16 cellular contexts compared by ENCODE assay signal in genomic region chr12:92764820-92765219, GRCh38.
"Had no signal": no experiment of that assay in that cellular context is flagged by ENCODE, and none has a peak within 500 bp of the region (broad histone marks: within the 10 kb centered on the region; RNA-seq: fewer than 3 reads in every experiment).

No MANE protein-coding gene starts in this region.

- H3K36me3 Mint-ChIP-seq: activated naive CD4-positive, alpha-beta T cell treated with anti-CD3 and anti-CD28 coated beads, Interleukin-2, amount 50 U/mL, for 72 hours; mesothelial cell of epicardium; T-cell had no signal

- H3K9me3 Mint-ChIP-seq: activated CD4-positive, alpha-beta T cell treated with anti-CD3 and anti-CD28 coated beads, Interleukin-2, amount 10 ng/mL, durations not matched to agents 24 days and 14 days; activated naive CD4-positive, alpha-beta T cell treated with anti-CD3 and anti-CD28 coated beads, Interleukin-2, amount 50 U/mL, for 72 hours; mesothelial cell of epicardium; stimulated activated memory B cell treated with anti-CD40 and anti-IgM and Interleukin-4, amounts not matched to agents 10 μg/mL and 1 μg/mL and 100 μg/mL, for 72 hours; T-cell had no signal

- H3K36me3 ChIP-seq: breast epithelium, esophagus squamous epithelium, neutrophil, transverse colon had no signal

- FAIRE-seq: endometrium, kidney had no signal

- H3K9me3 ChIP-seq: breast epithelium, esophagus squamous epithelium, neutrophil, transverse colon had no signal

- H3K27ac Mint-ChIP-seq: activated CD4-positive, alpha-beta T cell treated with anti-CD3 and anti-CD28 coated beads, Interleukin-2, amount 10 ng/mL, durations not matched to agents 24 days and 14 days; activated naive CD4-positive, alpha-beta T cell treated with anti-CD3 and anti-CD28 coated beads, Interleukin-2, amount 50 U/mL, for 72 hours; mesothelial cell of epicardium; stimulated activated memory B cell treated with anti-CD40 and anti-IgM and Interleukin-4, amounts not matched to agents 10 μg/mL and 1 μg/mL and 100 μg/mL, for 72 hours; T-cell had no signal

- H3K4me1 ChIP-seq: breast epithelium had no signal

- H3K27ac ChIP-seq: breast epithelium, esophagus squamous epithelium, foreskin keratinocyte, neutrophil, transverse colon had no signal

- H3K4me3 Mint-ChIP-seq: activated CD4-positive, alpha-beta T cell treated with anti-CD3 and anti-CD28 coated beads, Interleukin-2, amount 10 ng/mL, durations not matched to agents 24 days and 14 days; mesothelial cell of epicardium; stimulated activated memory B cell treated with anti-CD40 and anti-IgM and Interleukin-4, amounts not matched to agents 10 μg/mL and 1 μg/mL and 100 μg/mL, for 72 hours; T-cell had no signal

- ATAC-seq: activated naive CD4-positive, alpha-beta T cell treated with anti-CD3 and anti-CD28 coated beads, Interleukin-2, amount 50 U/mL, for 72 hours; foreskin keratinocyte; stimulated activated memory B cell treated with anti-CD40 and anti-IgM and Interleukin-4, amounts not matched to agents 10 μg/mL and 1 μg/mL and 100 μg/mL, for 72 hours; T-cell had no signal

- H3K27me3 ChIP-seq: breast epithelium, esophagus squamous epithelium, foreskin keratinocyte, neutrophil, transverse colon had no signal

- H3K27me3 Mint-ChIP-seq: stimulated activated memory B cell treated with anti-CD40 and anti-IgM and Interleukin-4, amounts not matched to agents 10 μg/mL and 1 μg/mL and 100 μg/mL, for 72 hours had no signal

- DNase-seq: activated CD4-positive, alpha-beta T cell treated with anti-CD3 and anti-CD28 coated beads, Interleukin-2, amount 10 ng/mL, durations not matched to agents 24 days and 14 days; activated effector memory CD4-positive, alpha-beta T cell treated with anti-CD3 and anti-CD28 coated beads, Interleukin-2, amount 50 U/mL, for 16 hours; activated T-cell treated with anti-CD3 and anti-CD28 coated beads, Interleukin-2, amount 50 U/mL, for 1 hour; amygdala; esophagus squamous epithelium; foreskin keratinocyte; head of caudate nucleus; kidney; T-cell; transverse colon had no signal

- H3K4me3 ChIP-seq: breast epithelium, esophagus squamous epithelium, transverse colon had no signal
